ENCODE assay signal across 1 cellular context in the genomic region with DNA sequence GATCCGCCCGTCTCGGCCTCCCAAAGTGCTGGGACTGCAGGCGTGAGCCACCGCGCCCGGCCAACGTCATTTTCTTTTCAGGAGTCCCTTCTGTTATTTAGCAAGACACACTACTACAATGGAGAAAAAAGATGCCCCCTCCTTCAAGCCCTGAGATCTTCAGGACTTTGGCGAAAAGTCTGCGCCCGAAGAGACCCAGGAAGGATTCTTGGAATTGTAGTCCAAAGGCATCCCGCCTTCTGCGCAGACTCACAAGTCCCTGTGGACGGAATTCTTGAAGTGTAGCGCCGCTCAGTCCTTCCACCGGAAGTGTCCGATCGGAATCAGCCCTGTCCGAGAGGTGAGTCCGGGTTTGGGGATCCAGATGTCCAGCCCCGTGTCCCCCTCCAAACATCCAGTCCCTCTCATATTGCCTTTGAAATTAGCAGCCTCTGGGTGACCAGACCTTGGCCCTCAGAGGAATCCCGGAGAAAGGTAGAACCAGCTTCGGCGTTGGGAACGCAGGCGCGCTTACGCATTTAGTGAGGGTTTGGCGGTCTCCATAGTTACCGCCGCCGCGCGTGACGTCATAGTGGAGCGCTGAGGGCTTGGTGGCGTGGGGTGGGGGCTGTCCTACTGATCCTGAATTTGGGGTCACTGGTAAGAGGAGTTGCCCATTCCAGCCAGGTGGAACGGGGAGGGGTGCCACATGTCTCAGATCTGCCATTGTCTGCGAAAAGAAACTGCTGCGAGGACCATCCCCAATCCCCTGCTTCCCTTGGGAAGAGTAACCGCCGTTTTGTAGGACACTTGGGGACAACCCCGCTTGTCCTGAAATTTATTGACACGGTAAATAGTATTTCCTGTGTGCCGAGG.
A peak's percentile ranks its signal among the peaks of the same experiment; 100 is the strongest.
TF ChIP-seq lines count a peak whose summit lies in the region.

No MANE protein-coding gene starts in this region.

TF ChIP-seq in K562, 482 proteins besides CTCF, POLR2A, EP300 and RAD21 (continued from another document and continues in another):
- TF ChIP-seq, protein P1, sequence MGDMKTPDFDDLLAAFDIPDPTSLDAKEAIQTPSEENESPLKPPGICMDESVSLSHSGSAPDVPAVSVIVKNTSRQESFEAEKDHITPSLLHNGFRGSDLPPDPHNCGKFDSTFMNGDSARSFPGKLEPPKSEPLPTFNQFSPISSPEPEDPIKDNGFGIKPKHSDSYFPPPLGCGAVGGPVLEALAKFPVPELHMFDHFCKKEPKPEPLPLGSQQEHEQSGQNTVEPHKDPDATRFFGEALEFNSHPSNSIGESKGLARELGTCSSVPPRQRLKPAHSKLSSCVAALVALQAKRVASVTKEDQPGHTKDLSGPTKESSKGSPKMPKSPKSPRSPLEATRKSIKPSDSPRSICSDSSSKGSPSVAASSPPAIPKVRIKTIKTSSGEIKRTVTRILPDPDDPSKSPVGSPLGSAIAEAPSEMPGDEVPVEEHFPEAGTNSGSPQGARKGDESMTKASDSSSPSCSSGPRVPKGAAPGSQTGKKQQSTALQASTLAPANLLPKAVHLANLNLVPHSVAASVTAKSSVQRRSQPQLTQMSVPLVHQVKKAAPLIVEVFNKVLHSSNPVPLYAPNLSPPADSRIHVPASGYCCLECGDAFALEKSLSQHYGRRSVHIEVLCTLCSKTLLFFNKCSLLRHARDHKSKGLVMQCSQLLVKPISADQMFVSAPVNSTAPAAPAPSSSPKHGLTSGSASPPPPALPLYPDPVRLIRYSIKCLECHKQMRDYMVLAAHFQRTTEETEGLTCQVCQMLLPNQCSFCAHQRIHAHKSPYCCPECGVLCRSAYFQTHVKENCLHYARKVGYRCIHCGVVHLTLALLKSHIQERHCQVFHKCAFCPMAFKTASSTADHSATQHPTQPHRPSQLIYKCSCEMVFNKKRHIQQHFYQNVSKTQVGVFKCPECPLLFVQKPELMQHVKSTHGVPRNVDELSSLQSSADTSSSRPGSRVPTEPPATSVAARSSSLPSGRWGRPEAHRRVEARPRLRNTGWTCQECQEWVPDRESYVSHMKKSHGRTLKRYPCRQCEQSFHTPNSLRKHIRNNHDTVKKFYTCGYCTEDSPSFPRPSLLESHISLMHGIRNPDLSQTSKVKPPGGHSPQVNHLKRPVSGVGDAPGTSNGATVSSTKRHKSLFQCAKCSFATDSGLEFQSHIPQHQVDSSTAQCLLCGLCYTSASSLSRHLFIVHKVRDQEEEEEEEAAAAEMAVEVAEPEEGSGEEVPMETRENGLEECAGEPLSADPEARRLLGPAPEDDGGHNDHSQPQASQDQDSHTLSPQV (IDR thresholded peaks at IDR 0.05): no peak
- TF ChIP-seq CREM (IDR thresholded peaks at IDR 0.05; ENCODE audit: low read depth) (peak; percentile 98), GABPA (tag; conservative IDR thresholded peaks at IDR 0.05; ENCODE audit: low read depth) (peak; percentile 100), ZNF589 (CRISPR knock-in tag; IDR thresholded peaks at IDR 0.05; ENCODE audit: low read depth) (no peak), RNF2 (IDR thresholded peaks at IDR 0.05) (peak; percentile 87), GTF2A2 (tag; IDR thresholded peaks at IDR 0.05) (no peak), NR2C1 (IDR thresholded peaks at IDR 0.05) (peak; percentile 85), NR2C1 (tag; IDR thresholded peaks at IDR 0.05) (peak; percentile 88), PYGO2 (tag; IDR thresholded peaks at IDR 0.05) (no peak; the same call in 1 of the 2 replicates), SAP30 (IDR thresholded peaks at IDR 0.05; ENCODE audit: borderline replicate concordance, insufficient read depth, low read depth, low read length, poor library complexity, severe bottlenecking) (peak; percentile 92), ETV5 (CRISPR knock-in tag; IDR thresholded peaks at IDR 0.05; ENCODE audit: low read depth) (peak; percentile 94), ZBTB17 (CRISPR knock-in tag; IDR thresholded peaks at IDR 0.05) (peak; percentile 56; the same call in 1 of the 2 replicates), SMAD1 (IDR thresholded peaks at IDR 0.05; ENCODE audit: low read depth, low read length, partially characterized antibody) (peak; percentile 29), ZNF3 (CRISPR knock-in tag; IDR thresholded peaks at IDR 0.05) (no peak), TGIF2 (CRISPR knock-in tag; IDR thresholded peaks at IDR 0.05) (no peak; the same call in 1 of the 2 replicates), ZSCAN32 (CRISPR knock-in tag; IDR thresholded peaks at IDR 0.05) (no peak), NBN (IDR thresholded peaks at IDR 0.05; ENCODE audit: low read depth) (peak; percentile 99), THRAP3 (IDR thresholded peaks at IDR 0.05; ENCODE audit: borderline replicate concordance) (peak; percentile 44; the same call in 1 of the 2 replicates), FOXM1 (IDR thresholded peaks at IDR 0.05; ENCODE audit: low read depth) (peak; percentile 67), FOXM1 (CRISPR knock-in tag; IDR thresholded peaks at IDR 0.05; ENCODE audit: low read depth) (no peak; the same call in 1 of the 2 replicates), HDGF (IDR thresholded peaks at IDR 0.05) (no peak), TFAM (CRISPR knock-in tag; conservative IDR thresholded peaks at IDR 0.05) (no peak), ZNF717 (CRISPR knock-in tag; IDR thresholded peaks at IDR 0.05) (no peak), DIDO1 (tag; IDR thresholded peaks at IDR 0.05; ENCODE audit: low read depth) (peak; percentile 100), TRIM28 (IDR thresholded peaks at IDR 0.05) (peak; percentile 80), ARID2 (IDR thresholded peaks at IDR 0.05) (no peak), ZNF324 (CRISPR knock-in tag; IDR thresholded peaks at IDR 0.05) (peak; percentile 53; the same call in 1 of the 2 replicates), KAT8 (IDR thresholded peaks at IDR 0.05; ENCODE audit: low read depth) (no peak), GABPB2 (CRISPR knock-in tag; conservative IDR thresholded peaks at IDR 0.05) (no peak; the same call in 1 of the 2 replicates), ZNF197 (CRISPR knock-in tag; IDR thresholded peaks at IDR 0.05; ENCODE audit: low read depth) (peak; percentile 87; the same call in 1 of the 2 replicates), MCM7 (IDR thresholded peaks at IDR 0.05) (no peak), RHOXF2B (CRISPR knock-in tag; conservative IDR thresholded peaks at IDR 0.05) (no peak; the same call in 1 of the 2 replicates), MEIS2 (IDR thresholded peaks at IDR 0.05; ENCODE audit: partially characterized antibody) (peak; percentile 11), NFE2L1 (tag; IDR thresholded peaks at IDR 0.05; ENCODE audit: borderline replicate concordance, low read depth) (no peak), XRCC3 (IDR thresholded peaks at IDR 0.05) (no peak), U2AF1 (optimal IDR thresholded peaks at IDR 0.05; ENCODE audit: low read depth, low read length) (no peak), ZNF239 (CRISPR knock-in tag; IDR thresholded peaks at IDR 0.05) (peak; percentile 77), PHF21A (IDR thresholded peaks at IDR 0.05; ENCODE audit: borderline replicate concordance, low read depth) (peak; percentile 52; the same call in 1 of the 2 replicates), FOXK2 (conservative IDR thresholded peaks at IDR 0.05 in 1 of 2, IDR thresholded peaks at IDR 0.05 in 1 of 2; ENCODE audit: low read depth in 2 of 2) (peak; percentile 78 to 89), FOSL1 (tag; conservative IDR thresholded peaks at IDR 0.05) (no peak), CREB1 (IDR thresholded peaks at IDR 0.05) (peak; percentile 94), CREB1 (CRISPR knock-in tag; IDR thresholded peaks at IDR 0.05) (peak; percentile 97)
- TF ChIP-seq, protein P2, sequence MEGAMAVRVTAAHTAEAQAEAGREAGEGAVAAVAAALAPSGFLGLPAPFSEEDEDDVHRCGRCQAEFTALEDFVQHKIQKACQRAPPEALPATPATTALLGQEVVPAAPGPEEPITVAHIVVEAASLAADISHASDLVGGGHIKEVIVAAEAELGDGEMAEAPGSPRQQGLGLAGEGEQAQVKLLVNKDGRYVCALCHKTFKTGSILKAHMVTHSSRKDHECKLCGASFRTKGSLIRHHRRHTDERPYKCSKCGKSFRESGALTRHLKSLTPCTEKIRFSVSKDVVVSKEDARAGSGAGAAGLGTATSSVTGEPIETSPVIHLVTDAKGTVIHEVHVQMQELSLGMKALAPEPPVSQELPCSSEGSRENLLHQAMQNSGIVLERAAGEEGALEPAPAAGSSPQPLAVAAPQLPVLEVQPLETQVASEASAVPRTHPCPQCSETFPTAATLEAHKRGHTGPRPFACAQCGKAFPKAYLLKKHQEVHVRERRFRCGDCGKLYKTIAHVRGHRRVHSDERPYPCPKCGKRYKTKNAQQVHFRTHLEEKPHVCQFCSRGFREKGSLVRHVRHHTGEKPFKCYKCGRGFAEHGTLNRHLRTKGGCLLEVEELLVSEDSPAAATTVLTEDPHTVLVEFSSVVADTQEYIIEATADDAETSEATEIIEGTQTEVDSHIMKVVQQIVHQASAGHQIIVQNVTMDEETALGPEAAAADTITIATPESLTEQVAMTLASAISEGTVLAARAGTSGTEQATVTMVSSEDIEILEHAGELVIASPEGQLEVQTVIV (CRISPR knock-in tag; IDR thresholded peaks at IDR 0.05; ENCODE audit: borderline replicate concordance): no peak
- TF ChIP-seq, protein P3, sequence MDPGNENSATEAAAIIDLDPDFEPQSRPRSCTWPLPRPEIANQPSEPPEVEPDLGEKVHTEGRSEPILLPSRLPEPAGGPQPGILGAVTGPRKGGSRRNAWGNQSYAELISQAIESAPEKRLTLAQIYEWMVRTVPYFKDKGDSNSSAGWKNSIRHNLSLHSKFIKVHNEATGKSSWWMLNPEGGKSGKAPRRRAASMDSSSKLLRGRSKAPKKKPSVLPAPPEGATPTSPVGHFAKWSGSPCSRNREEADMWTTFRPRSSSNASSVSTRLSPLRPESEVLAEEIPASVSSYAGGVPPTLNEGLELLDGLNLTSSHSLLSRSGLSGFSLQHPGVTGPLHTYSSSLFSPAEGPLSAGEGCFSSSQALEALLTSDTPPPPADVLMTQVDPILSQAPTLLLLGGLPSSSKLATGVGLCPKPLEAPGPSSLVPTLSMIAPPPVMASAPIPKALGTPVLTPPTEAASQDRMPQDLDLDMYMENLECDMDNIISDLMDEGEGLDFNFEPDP (CRISPR knock-in tag; IDR thresholded peaks at IDR 0.05): no peak
- TF ChIP-seq, protein P4, sequence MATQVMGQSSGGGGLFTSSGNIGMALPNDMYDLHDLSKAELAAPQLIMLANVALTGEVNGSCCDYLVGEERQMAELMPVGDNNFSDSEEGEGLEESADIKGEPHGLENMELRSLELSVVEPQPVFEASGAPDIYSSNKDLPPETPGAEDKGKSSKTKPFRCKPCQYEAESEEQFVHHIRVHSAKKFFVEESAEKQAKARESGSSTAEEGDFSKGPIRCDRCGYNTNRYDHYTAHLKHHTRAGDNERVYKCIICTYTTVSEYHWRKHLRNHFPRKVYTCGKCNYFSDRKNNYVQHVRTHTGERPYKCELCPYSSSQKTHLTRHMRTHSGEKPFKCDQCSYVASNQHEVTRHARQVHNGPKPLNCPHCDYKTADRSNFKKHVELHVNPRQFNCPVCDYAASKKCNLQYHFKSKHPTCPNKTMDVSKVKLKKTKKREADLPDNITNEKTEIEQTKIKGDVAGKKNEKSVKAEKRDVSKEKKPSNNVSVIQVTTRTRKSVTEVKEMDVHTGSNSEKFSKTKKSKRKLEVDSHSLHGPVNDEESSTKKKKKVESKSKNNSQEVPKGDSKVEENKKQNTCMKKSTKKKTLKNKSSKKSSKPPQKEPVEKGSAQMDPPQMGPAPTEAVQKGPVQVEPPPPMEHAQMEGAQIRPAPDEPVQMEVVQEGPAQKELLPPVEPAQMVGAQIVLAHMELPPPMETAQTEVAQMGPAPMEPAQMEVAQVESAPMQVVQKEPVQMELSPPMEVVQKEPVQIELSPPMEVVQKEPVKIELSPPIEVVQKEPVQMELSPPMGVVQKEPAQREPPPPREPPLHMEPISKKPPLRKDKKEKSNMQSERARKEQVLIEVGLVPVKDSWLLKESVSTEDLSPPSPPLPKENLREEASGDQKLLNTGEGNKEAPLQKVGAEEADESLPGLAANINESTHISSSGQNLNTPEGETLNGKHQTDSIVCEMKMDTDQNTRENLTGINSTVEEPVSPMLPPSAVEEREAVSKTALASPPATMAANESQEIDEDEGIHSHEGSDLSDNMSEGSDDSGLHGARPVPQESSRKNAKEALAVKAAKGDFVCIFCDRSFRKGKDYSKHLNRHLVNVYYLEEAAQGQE (CRISPR knock-in tag; IDR thresholded peaks at IDR 0.05; ENCODE audit: low read depth): peak; percentile 86
- TF ChIP-seq, protein P5, sequence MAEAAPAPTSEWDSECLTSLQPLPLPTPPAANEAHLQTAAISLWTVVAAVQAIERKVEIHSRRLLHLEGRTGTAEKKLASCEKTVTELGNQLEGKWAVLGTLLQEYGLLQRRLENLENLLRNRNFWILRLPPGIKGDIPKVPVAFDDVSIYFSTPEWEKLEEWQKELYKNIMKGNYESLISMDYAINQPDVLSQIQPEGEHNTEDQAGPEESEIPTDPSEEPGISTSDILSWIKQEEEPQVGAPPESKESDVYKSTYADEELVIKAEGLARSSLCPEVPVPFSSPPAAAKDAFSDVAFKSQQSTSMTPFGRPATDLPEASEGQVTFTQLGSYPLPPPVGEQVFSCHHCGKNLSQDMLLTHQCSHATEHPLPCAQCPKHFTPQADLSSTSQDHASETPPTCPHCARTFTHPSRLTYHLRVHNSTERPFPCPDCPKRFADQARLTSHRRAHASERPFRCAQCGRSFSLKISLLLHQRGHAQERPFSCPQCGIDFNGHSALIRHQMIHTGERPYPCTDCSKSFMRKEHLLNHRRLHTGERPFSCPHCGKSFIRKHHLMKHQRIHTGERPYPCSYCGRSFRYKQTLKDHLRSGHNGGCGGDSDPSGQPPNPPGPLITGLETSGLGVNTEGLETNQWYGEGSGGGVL (CRISPR knock-in tag; IDR thresholded peaks at IDR 0.05): no peak
- TF ChIP-seq, protein P6, sequence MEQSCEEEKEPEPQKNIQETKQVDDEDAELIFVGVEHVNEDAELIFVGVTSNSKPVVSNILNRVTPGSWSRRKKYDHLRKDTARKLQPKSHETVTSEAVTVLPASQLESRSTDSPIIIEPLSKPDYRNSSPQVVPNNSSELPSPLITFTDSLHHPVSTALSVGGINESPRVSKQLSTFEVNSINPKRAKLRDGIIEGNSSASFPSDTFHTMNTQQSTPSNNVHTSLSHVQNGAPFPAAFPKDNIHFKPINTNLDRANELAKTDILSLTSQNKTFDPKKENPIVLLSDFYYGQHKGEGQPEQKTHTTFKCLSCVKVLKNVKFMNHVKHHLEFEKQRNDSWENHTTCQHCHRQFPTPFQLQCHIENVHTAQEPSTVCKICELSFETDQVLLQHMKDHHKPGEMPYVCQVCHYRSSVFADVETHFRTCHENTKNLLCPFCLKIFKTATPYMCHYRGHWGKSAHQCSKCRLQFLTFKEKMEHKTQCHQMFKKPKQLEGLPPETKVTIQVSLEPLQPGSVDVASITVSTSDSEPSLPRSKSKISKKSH (CRISPR knock-in tag; IDR thresholded peaks at IDR 0.05): no peak
- TF ChIP-seq, protein P7, sequence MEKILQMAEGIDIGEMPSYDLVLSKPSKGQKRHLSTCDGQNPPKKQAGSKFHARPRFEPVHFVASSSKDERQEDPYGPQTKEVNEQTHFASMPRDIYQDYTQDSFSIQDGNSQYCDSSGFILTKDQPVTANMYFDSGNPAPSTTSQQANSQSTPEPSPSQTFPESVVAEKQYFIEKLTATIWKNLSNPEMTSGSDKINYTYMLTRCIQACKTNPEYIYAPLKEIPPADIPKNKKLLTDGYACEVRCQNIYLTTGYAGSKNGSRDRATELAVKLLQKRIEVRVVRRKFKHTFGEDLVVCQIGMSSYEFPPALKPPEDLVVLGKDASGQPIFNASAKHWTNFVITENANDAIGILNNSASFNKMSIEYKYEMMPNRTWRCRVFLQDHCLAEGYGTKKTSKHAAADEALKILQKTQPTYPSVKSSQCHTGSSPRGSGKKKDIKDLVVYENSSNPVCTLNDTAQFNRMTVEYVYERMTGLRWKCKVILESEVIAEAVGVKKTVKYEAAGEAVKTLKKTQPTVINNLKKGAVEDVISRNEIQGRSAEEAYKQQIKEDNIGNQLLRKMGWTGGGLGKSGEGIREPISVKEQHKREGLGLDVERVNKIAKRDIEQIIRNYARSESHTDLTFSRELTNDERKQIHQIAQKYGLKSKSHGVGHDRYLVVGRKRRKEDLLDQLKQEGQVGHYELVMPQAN (IDR thresholded peaks at IDR 0.05; ENCODE audit: borderline replicate concordance): peak; percentile 99
